In genomic region chr5:5146530-5147160, GRCh38 we compare ENCODE assay signal across 29 cellular contexts. TPM values are rescaled to one million over a fixed set of nuclear protein-coding genes. Genes with fewer than 3 reads are reported as not detected.
DNase-seq lines count a peak whose midpoint lies in the region; ATAC-seq and TF ChIP-seq lines count a peak whose summit lies in the region.
"Had no signal": no experiment of that assay in that cellular context is flagged by ENCODE, and none has a peak within 500 bp of the region (broad histone marks: within the 10 kb centered on the region; RNA-seq: fewer than 3 reads in every experiment).

No MANE protein-coding gene starts in this region.

- H3K9me3 ChIP-seq in HCT116 (ENCODE audit: control insufficient read depth in 1 of 2, insufficient read depth in 1 of 2, low read depth in 1 of 2, low read length in 2 of 2) = peaks cover 0 to 9% of the 10 kb centered on the region in 2 experiments; a peak in 1 of 4 replicates
- peaks cover 2% of the 10 kb centered on the region for H3K9me3 ChIP-seq in RWPE2 (ENCODE audit: severe bottlenecking)
- H3K9me3 ChIP-seq in fibroblast of lung (ENCODE audit: control insufficient read depth, insufficient read depth, low read depth, low read length) = no peaks in the 10 kb centered on the region
- no peaks in the 10 kb centered on the region for H3K9me3 ChIP-seq in smooth muscle cell (replicated peaks; ENCODE audit: low read depth)
- H3K9me3 ChIP-seq in suprapubic skin = peaks cover 5% of the 10 kb centered on the region
- H3K9me3 ChIP-seq: esophagus squamous epithelium, Peyer's patch, transverse colon had no signal

- RAD21 ChIA-PET in HCT116 (lab: Charles Lee; ENCODE audit: low non-redundant PET in 1 of 2, low total read pairs in 2 of 2, uncharacterized antibody in 2 of 2, unreplicated experiment in 2 of 2) = no interaction called here

- 89% methylated on average over 11 of the region's 11 CpGs for WGBS in smooth muscle cell (ENCODE audit: low lambda C conversion rate)
- 65% methylated on average over 11 of the region's 11 CpGs for WGBS in suprapubic skin

- TF ChIP-seq EP300 in suprapubic skin (IDR thresholded peaks at IDR 0.05) = no peak

- H2AFZ ChIP-seq in HCT116 (ENCODE audit: low read depth, low read length, poor library complexity, severe bottlenecking) = peak overlapping the region; percentile 89
- no peak overlapping the region for H2AFZ ChIP-seq in fibroblast of lung (ENCODE audit: low read length)
- no peak overlapping the region for H2AFZ ChIP-seq in smooth muscle cell (ENCODE audit: low read depth)

- peak overlapping the region; percentile 35 to 56 for H3K4me3 ChIP-seq in HCT116 (replicated peaks in 1 of 2; ENCODE audit: low read depth in 1 of 2, low read length in 2 of 2)
- no peak overlapping the region for H3K4me3 ChIP-seq in RWPE2 (ENCODE audit: severe bottlenecking)
- H3K4me3 ChIP-seq in fibroblast of lung (replicated peaks in 1 of 4; ENCODE audit: control extremely low read depth in 1 of 4, insufficient read depth in 1 of 4, low read depth in 3 of 4, low read length in 4 of 4) = peak overlapping the region in 1 of 4 experiments; percentile 13
- no peak overlapping the region for H3K4me3 ChIP-seq in smooth muscle cell
- H3K4me3 ChIP-seq in suprapubic skin = no peak overlapping the region
- H3K4me3 ChIP-seq: BLaER1, cardiac muscle cell, esophagus squamous epithelium, left lung, Peyer's patch, transverse colon had no signal

- H3F3A ChIP-seq in smooth muscle cell (ENCODE audit: low read depth) = no peaks in the 10 kb centered on the region

- H3K27me3 ChIP-seq in HCT116 (ENCODE audit: insufficient read depth, low read length) (no peaks in the 10 kb centered on the region), RWPE2 (ENCODE audit: insufficient read depth, poor library complexity, severe bottlenecking) (no peaks in the 10 kb centered on the region), fibroblast of lung (ENCODE audit: control insufficient read depth, insufficient read depth, low read length) (no peaks in the 10 kb centered on the region), smooth muscle cell (ENCODE audit: low read depth) (no peaks in the 10 kb centered on the region), suprapubic skin (peaks cover 3% of the 10 kb centered on the region)
- H3K27me3 ChIP-seq: BLaER1, cardiac muscle cell, left lung, Peyer's patch, transverse colon had no signal

- CTCF ChIA-PET in HCT116 (lab: Charles Lee) = no interaction called here

- peak overlapping the region; percentile 58 for H3K9ac ChIP-seq in HCT116 (ENCODE audit: low read length)
- H3K9ac ChIP-seq in fibroblast of lung (ENCODE audit: insufficient read depth, low read length) = no peak overlapping the region
- H3K9ac ChIP-seq in smooth muscle cell (ENCODE audit: low read depth) = no peak overlapping the region
- H3K9ac ChIP-seq: BLaER1 had no signal

- TF ChIP-seq RAD21 in HCT116 (IDR thresholded peaks at IDR 0.05; ENCODE audit: low read depth) = no peak

- BruUV-seq in HCT116 (replicated peaks; lab: Mats Ljungman, UMichigan) = TSS peak; percentile 63

- H3K4me2 ChIP-seq in HCT116 (ENCODE audit: low read length) = peak overlapping the region; percentile 87
- H3K4me2 ChIP-seq in fibroblast of lung (ENCODE audit: extremely low read depth, insufficient read depth, low read length) = no peak overlapping the region
- H3K4me2 ChIP-seq in smooth muscle cell = peak overlapping the region; percentile 23
- H3K4me2 ChIP-seq: BLaER1 had no signal

- H3K27ac ChIP-seq in HCT116 (ENCODE audit: low read depth, low read length) = peak overlapping the region; percentile 65
- peak overlapping the region; percentile 47 for H3K27ac ChIP-seq in RWPE2 (ENCODE audit: poor library complexity, severe bottlenecking)
- peak overlapping the region; percentile 41 for H3K27ac ChIP-seq in fibroblast of lung (ENCODE audit: insufficient read depth, low read length)
- H3K27ac ChIP-seq in smooth muscle cell (ENCODE audit: low read depth) = peak overlapping the region; percentile 68
- no peak overlapping the region for H3K27ac ChIP-seq in suprapubic skin
- H3K27ac ChIP-seq: BLaER1, cardiac muscle cell, esophagus squamous epithelium, left lung, Peyer's patch, transverse colon had no signal

- H4K20me1 ChIP-seq in HCT116 (ENCODE audit: insufficient read depth) (no peaks in the 10 kb centered on the region), fibroblast of lung (ENCODE audit: control insufficient read depth, extremely low read depth, insufficient read depth, low read length) (no peaks in the 10 kb centered on the region), smooth muscle cell (ENCODE audit: low read depth) (no peaks in the 10 kb centered on the region)
- H4K20me1 ChIP-seq: BLaER1 had no signal

- no peak for DNase-seq in HCT116 (ENCODE audit: low read depth, low spot score)
- no peak for DNase-seq in RWPE2 (ENCODE audit: low spot score)
- DNase-seq in fibroblast of lung (ENCODE audit: low read depth in 2 of 2) = peak; percentile 44 to 53
- DNase-seq in smooth muscle cell (lab: John Stamatoyannopoulos, UW; ENCODE audit: unreplicated experiment) = no peak
- DNase-seq in NCI-H1436 (lab: John Stamatoyannopoulos, UW) = no peak
- DNase-seq in suprapubic skin (ENCODE audit: low spot score in 2 of 2) = no peak
- no peak for DNase-seq in dedifferentiated amniotic fluid mesenchymal stem cell (ENCODE audit: extremely low spot score)
- DNase-seq: activated CD4-positive, alpha-beta memory T cell treated with anti-CD3 and anti-CD28 coated beads for 36 hours; activated CD8-positive, alpha-beta memory T cell treated with anti-CD3 and anti-CD28 coated beads, Interleukin-2, amount 50 U/mL, for 4 hours; activated naive CD4-positive, alpha-beta T cell treated with anti-CD3 and anti-CD28 coated beads, Interleukin-2, amount 10 ng/mL, durations not matched to agents 7 days and 5 days; amniotic stem cell; DND-41; esophagus squamous epithelium; left lung; NCI-H1048; NCI-H1694 treated with DMSO at 0.1 percent for 48 hours; NCI-H2171; NCI-H510A; NK-92 treated with Interleukin-12 subunit alpha and Interleukin-12 subunit beta, amount 100 ng/mL, for 24 hours; Peyer's patch; T-helper 1 cell; transverse colon had no signal

- no peak for TF ChIP-seq CTCF in HCT116 (IDR thresholded peaks at IDR 0.05 in 2 of 3, conservative IDR thresholded peaks at IDR 0.05 in 1 of 3; ENCODE audit: borderline replicate concordance in 1 of 3, insufficient read depth in 1 of 3, low read depth in 2 of 3, low read length in 2 of 3)
- no peak for TF ChIP-seq CTCF in RWPE2 (IDR thresholded peaks at IDR 0.05; ENCODE audit: poor library complexity, severe bottlenecking)
- TF ChIP-seq CTCF in fibroblast of lung (conservative IDR thresholded peaks at IDR 0.05 in 1 of 2, IDR thresholded peaks at IDR 0.05 in 1 of 2; ENCODE audit: low read depth in 1 of 2, low read length in 2 of 2) = no peak
- no peak for TF ChIP-seq CTCF in smooth muscle cell (IDR thresholded peaks at IDR 0.05; ENCODE audit: borderline replicate concordance, insufficient read depth, poor library complexity, severe bottlenecking)
- TF ChIP-seq CTCF in suprapubic skin (IDR thresholded peaks at IDR 0.05) = no peak

- ATAC-seq in HCT116 (peak; percentile 27), RWPE2 (ENCODE audit: low read depth) (no peak), HG02840 (IDR thresholded peaks at IDR 0.05; ENCODE audit: low FRiP score, unreplicated experiment) (no peak)
- ATAC-seq: activated CD4-positive, CD25-positive, alpha-beta regulatory T cell treated with anti-CD3 and anti-CD28 coated beads, Interleukin-2, amount 50 U/mL, for 24 hours; left lung had no signal

- no peaks in the 10 kb centered on the region for H3K36me3 ChIP-seq in HCT116 (ENCODE audit: control insufficient read depth in 1 of 2, insufficient read depth in 2 of 2, low read length in 2 of 2)
- H3K36me3 ChIP-seq in RWPE2 (ENCODE audit: low read depth) = no peaks in the 10 kb centered on the region
- no peaks in the 10 kb centered on the region for H3K36me3 ChIP-seq in fibroblast of lung (ENCODE audit: control insufficient read depth, insufficient read depth, low read length)
- no peaks in the 10 kb centered on the region for H3K36me3 ChIP-seq in smooth muscle cell (ENCODE audit: low read depth)
- no peaks in the 10 kb centered on the region for H3K36me3 ChIP-seq in suprapubic skin
- H3K36me3 ChIP-seq: BLaER1, cardiac muscle cell, esophagus squamous epithelium, left lung, Peyer's patch, transverse colon had no signal

- H3K4me1 ChIP-seq in HCT116 (ENCODE audit: control insufficient read depth in 1 of 2, insufficient read depth in 2 of 2, low read length in 2 of 2) (peaks cover 11 to 28% of the 10 kb centered on the region in 2 experiments; a peak in 3 of 4 replicates), RWPE2 (ENCODE audit: insufficient read depth, poor library complexity, severe bottlenecking) (peaks cover 15% of the 10 kb centered on the region), fibroblast of lung (ENCODE audit: control insufficient read depth, extremely low read depth, insufficient read depth, low read length) (no peaks in the 10 kb centered on the region), smooth muscle cell (ENCODE audit: low read depth) (no peaks in the 10 kb centered on the region), suprapubic skin (no peaks in the 10 kb centered on the region)
- H3K4me1 ChIP-seq: BLaER1, esophagus squamous epithelium, left lung, Peyer's patch, transverse colon had no signal

- POLR2A ChIA-PET in HCT116 (lab: Charles Lee) = interaction anchor here (1.5 to 2.1 kb wide), 2 partner anchors 8 to 275 kb away, joined by 3 to 7 read pairs; partner anchors contain the start of gene ICE1

- intact Hi-C loops in HCT116 (cut with micrococcal nuclease) = loop anchor here (2.0 to 5.0 kb wide), 2 partner anchors 126 to 194 kb away; no protein-coding TSS in a partner anchor

- TF ChIP-seq POLR2A in HCT116 (IDR thresholded peaks at IDR 0.05; ENCODE audit: borderline replicate concordance, extremely low read depth, insufficient read depth, insufficient read length) (no peak), suprapubic skin (IDR thresholded peaks at IDR 0.05) (no peak)

- no peaks in the 10 kb centered on the region for H3K9me2 ChIP-seq in HCT116 (ENCODE audit: insufficient read depth)

- H3K79me2 ChIP-seq in HCT116 (ENCODE audit: insufficient read depth, low read length) (no peaks in the 10 kb centered on the region; the same call in 1 of the 2 replicates), fibroblast of lung (ENCODE audit: control insufficient read depth, insufficient read depth, low read length) (no peaks in the 10 kb centered on the region), smooth muscle cell (ENCODE audit: low read depth) (no peaks in the 10 kb centered on the region)

TF ChIP-seq in HCT116, 20 proteins besides CTCF, POLR2A, EP300 and RAD21 (continues in another document):
- TF ChIP-seq EZH2phosphoT487 (IDR thresholded peaks at IDR 0.05; ENCODE audit: borderline replicate concordance) = no peak
- TF ChIP-seq ZFX (IDR thresholded peaks at IDR 0.05) = no peak
- no peak for TF ChIP-seq POLR2AphosphoS5 (IDR thresholded peaks at IDR 0.05; ENCODE audit: low read depth, low read length)

RNA-seq across cellular contexts. Expression of gene ADAMTS16, which starts 6.5 kb away (rescaled TPM):
- total RNA-seq in HCT116 (2021; ENCODE audit: unreplicated experiment) (2.4 TPM), fibroblast of lung (under 0.01 and 0.17 TPM in 2 replicates), smooth muscle cell (6.0 and 6.2 TPM in 2 replicates), suprapubic skin (under 1 TPM in 2 of 4 donors, not detected in 2; 0.10 to 0.64 TPM)
- 0.84 and 3.6 TPM in 2 replicates for polyA plus RNA-seq in HCT116 (2012)
- polyA plus RNA-seq in fibroblast of lung (0.06 and 0.40 TPM in 2 replicates), smooth muscle cell (4.6 and 4.7 TPM in 2 replicates)
- polyA plus RNA-seq in fibroblast of lung (2012) = 0.30 TPM in 1 of 2 replicates, not detected in the other
- 0.11 and 0.90 TPM in 2 replicates for polyA minus RNA-seq in fibroblast of lung (ENCODE audit: low replicate concordance)
- total RNA-seq: activated CD4-positive, alpha-beta memory T cell treated with anti-CD3 and anti-CD28 coated beads for 36 hours; activated T-helper 1 cell treated with anti-CD3 and anti-CD28 coated beads, Interleukin-12 subunit alpha, Interleukin-12 subunit beta, Interleukin-2, Interleukin-4 antibody, amounts not matched to agents 30 ng/mL and 10 ng/mL and 1 ng/mL, durations not matched to agents 14 hours and 24 hours and 36 hours; cardiac muscle cell; pulmonary artery endothelial cell; SK-MEL-5 had no signal
- polyA plus RNA-seq: cardiac muscle cell had no signal

Comparison
In these comparisons a context has a peak if more than half of its experiments do, and no peak if none do; other contexts are left out.
1. DNase-seq: peak in fibroblast of lung (2 of 2); none in HCT116 (single experiment), RWPE2 (single experiment), smooth muscle cell (single experiment), NCI-H1436 (single experiment), suprapubic skin (0 of 2) and dedifferentiated amniotic fluid mesenchymal stem cell (single experiment).
2. H3K4me3 ChIP-seq: peak in HCT116 (2 of 2); none in RWPE2 (single experiment), smooth muscle cell (single experiment) and suprapubic skin (single experiment).